In the genomic region with DNA sequence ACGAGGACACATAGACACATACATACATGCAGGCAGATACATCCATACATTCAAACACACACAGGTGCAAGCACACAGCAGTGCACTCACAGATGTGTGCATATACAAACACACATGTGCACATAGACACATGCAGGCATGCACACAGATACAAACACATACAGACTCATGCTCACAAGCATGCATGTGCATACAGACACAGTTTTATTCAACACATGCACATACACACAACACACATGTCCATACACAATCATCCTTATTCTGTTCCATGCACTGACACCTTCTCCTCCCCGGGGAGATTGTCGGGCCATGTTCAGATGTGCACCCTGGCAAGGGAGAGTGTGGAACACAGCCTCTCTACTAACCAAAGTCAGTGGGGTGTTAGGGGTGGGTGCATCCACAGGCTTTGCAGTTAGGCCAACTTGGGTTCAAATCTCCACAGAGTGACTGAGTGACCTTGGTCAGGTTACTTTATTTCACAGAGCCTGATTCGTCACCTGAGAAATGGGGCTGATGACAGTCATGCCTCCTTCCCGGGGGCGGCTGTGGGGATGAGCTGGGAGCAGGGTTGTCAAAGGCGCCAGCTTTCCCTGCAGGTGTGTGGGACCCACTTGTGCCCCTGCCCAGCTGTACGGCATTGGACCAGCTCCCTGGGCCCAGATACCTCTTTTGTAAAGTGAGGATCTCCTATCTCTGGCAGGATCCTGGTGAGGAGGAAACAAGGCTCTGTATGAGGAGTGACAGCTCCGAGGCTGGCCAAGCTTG, we compare ENCODE assay signal across 1 cellular context.
TF ChIP-seq lines count a peak whose summit lies in the region.

No MANE protein-coding gene starts in this region.

TF ChIP-seq in WTC11, 78 proteins besides CTCF, POLR2A, EP300 and RAD21 (continued from another document):
- no peak for TF ChIP-seq E2F1 (CRISPR knock-in tag; IDR thresholded peaks at IDR 0.05)
- no peak for TF ChIP-seq NR1H2 (CRISPR knock-in tag; IDR thresholded peaks at IDR 0.05)
- TF ChIP-seq MXD4 (CRISPR knock-in tag; IDR thresholded peaks at IDR 0.05; ENCODE audit: borderline replicate concordance) = no peak
- TF ChIP-seq ZNF317 (CRISPR knock-in tag; IDR thresholded peaks at IDR 0.05; ENCODE audit: borderline replicate concordance, low read depth) = no peak
- TF ChIP-seq TCF7 (CRISPR knock-in tag; IDR thresholded peaks at IDR 0.05; ENCODE audit: low read depth) = no peak
- no peak for TF ChIP-seq KAT7 (CRISPR knock-in tag; IDR thresholded peaks at IDR 0.05; ENCODE audit: borderline replicate concordance)
- no peak for TF ChIP-seq OVOL2 (CRISPR knock-in tag; IDR thresholded peaks at IDR 0.05; ENCODE audit: borderline replicate concordance)
- TF ChIP-seq ZNF138 (CRISPR knock-in tag; conservative IDR thresholded peaks at IDR 0.05) = no peak
- no peak for TF ChIP-seq JUN (CRISPR knock-in tag; IDR thresholded peaks at IDR 0.05)
- TF ChIP-seq, protein P1, sequence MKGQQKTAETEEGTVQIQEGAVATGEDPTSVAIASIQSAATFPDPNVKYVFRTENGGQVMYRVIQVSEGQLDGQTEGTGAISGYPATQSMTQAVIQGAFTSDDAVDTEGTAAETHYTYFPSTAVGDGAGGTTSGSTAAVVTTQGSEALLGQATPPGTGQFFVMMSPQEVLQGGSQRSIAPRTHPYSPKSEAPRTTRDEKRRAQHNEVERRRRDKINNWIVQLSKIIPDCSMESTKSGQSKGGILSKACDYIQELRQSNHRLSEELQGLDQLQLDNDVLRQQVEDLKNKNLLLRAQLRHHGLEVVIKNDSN (CRISPR knock-in tag; IDR thresholded peaks at IDR 0.05) = no peak
- TF ChIP-seq SOX15 (CRISPR knock-in tag; IDR thresholded peaks at IDR 0.05) = no peak
- no peak for TF ChIP-seq ZNF281 (CRISPR knock-in tag; IDR thresholded peaks at IDR 0.05)
